In the genomic region with DNA sequence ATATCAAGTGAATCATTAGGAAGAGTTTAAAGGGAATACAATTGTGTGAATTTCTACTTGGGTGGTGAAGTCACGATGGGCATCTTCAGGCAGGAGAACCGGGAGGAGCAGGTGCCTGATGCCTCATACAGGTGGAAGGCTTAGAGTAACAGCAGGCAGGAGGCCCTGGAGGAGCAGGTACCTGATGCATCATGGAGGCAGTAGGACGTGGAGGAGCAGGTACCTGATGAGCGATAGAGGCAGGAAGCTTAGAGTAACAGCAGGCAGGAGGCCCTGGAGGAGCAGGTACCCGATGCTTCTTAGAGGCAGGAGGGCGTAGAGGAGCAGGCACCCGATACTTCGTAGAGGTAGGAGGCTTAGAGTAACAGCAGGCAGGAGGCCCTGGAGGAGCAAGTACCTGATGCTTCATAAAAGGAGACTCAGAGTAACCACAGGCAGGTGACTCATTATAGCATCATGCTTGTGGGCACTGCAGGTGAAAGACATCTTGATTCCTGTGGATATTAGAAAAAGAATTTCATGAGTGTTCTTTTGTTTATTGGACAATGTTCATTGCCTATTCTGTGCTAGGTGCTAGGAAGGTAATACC, we compare ENCODE assay signal across 13 cellular contexts.
DNase-seq lines count a peak whose midpoint lies in the region; ATAC-seq and TF ChIP-seq lines count a peak whose summit lies in the region.
"Had no signal": no experiment of that assay in that cellular context is flagged by ENCODE, and none has a peak within 500 bp of the region (broad histone marks: within the 10 kb centered on the region; RNA-seq: fewer than 3 reads in every experiment).

No MANE protein-coding gene starts in this region.

- H3K4me3 Mint-ChIP-seq in CD8-positive, alpha-beta T cell = no peak overlapping the region
- H3K4me3 Mint-ChIP-seq in activated T-cell treated with anti-CD3 and anti-CD28 coated beads, Interleukin-2, amount 50 U/mL, for 72 hours = no peak overlapping the region

- H3K27ac Mint-ChIP-seq in CD8-positive, alpha-beta T cell = peak overlapping the region; percentile 1
- no peak overlapping the region for H3K27ac Mint-ChIP-seq in activated T-cell treated with anti-CD3 and anti-CD28 coated beads, Interleukin-2, amount 50 U/mL, for 72 hours

- intact Hi-C loops in CD8-positive, alpha-beta T cell (cut with DNase I, micrococcal nuclease) = no loop called here
- intact Hi-C loops in A673 (cut with micrococcal nuclease; ENCODE audit: unreplicated experiment) = no loop called here

- no TSS peak for BruUV-seq in A673 (replicated peaks; lab: Mats Ljungman, UMichigan)

- peak in 2 of 7 experiments; percentile 12 to 20 for DNase-seq in CD8-positive, alpha-beta T cell
- DNase-seq in HT1080 (ENCODE audit: low read depth) (peak; percentile 73), kidney glomerular epithelial cell (lab: John Stamatoyannopoulos, UW) (peak; percentile 75), NCI-H748 (lab: John Stamatoyannopoulos, UW; ENCODE audit: unreplicated experiment) (no peak), A673 (ENCODE audit: low spot score) (no peak), GM19240 (ENCODE audit: insufficient read length, low spot score) (no peak)
- DNase-seq in activated T-cell treated with anti-CD3 and anti-CD28 coated beads, Interleukin-2, amount 50 U/mL, for 72 hours = peak; percentile 45 to 68
- DNase-seq: COR-L47, cortex of kidney, NCI-H1092 treated with DMSO at 0.1 percent for 48 hours, upper lobe of left lung had no signal

- H3K9me3 Mint-ChIP-seq in CD8-positive, alpha-beta T cell = no peaks in the 10 kb centered on the region
- H3K9me3 Mint-ChIP-seq in activated T-cell treated with anti-CD3 and anti-CD28 coated beads, Interleukin-2, amount 50 U/mL, for 72 hours = no peaks in the 10 kb centered on the region

- no peak overlapping the region for H3K27ac ChIP-seq in CD8-positive, alpha-beta T cell (ENCODE audit: low read depth, low read length)
- no peak overlapping the region for H3K27ac ChIP-seq in A673 (ENCODE audit: low read depth, low read length, poor library complexity, severe bottlenecking)
- H3K27ac ChIP-seq: upper lobe of left lung had no signal

- peaks cover 7% of the 10 kb centered on the region for H3K36me3 ChIP-seq in CD8-positive, alpha-beta T cell (ENCODE audit: insufficient read depth, low read length)
- no peaks in the 10 kb centered on the region for H3K36me3 ChIP-seq in A673 (ENCODE audit: insufficient read depth, low read length, poor library complexity, severe bottlenecking)

- CTCF ChIA-PET in CD8-positive, alpha-beta T cell (lab: Charles Lee) = no interaction called here
- CTCF ChIA-PET in A673 (lab: Charles Lee) = no interaction called here

- TF ChIP-seq CTCF in CD8-positive, alpha-beta T cell (IDR thresholded peaks at IDR 0.05) = no peak
- TF ChIP-seq CTCF in A673 (conservative IDR thresholded peaks at IDR 0.05; ENCODE audit: low read depth, low read length) = no peak

- POLR2A ChIA-PET in CD8-positive, alpha-beta T cell (lab: Charles Lee) = no interaction called here
- POLR2A ChIA-PET in A673 (lab: Charles Lee; ENCODE audit: low non-redundant PET) = no interaction called here

- peaks cover 30% of the 10 kb centered on the region for H3K36me3 Mint-ChIP-seq in CD8-positive, alpha-beta T cell
- peaks cover 2 to 3% of the 10 kb centered on the region in 2 donors for H3K36me3 Mint-ChIP-seq in activated T-cell treated with anti-CD3 and anti-CD28 coated beads, Interleukin-2, amount 50 U/mL, for 72 hours (ENCODE audit: insufficient read depth in 2 of 2)

- H3K4me3 ChIP-seq in CD8-positive, alpha-beta T cell (ENCODE audit: low read depth, low read length) = no peak overlapping the region
- no peak overlapping the region for H3K4me3 ChIP-seq in A673 (ENCODE audit: low read depth, low read length, poor library complexity, severe bottlenecking)
- H3K4me3 ChIP-seq: upper lobe of left lung had no signal

- H3K4me1 Mint-ChIP-seq in CD8-positive, alpha-beta T cell (ENCODE audit: low read depth) = peaks cover 21% of the 10 kb centered on the region
- H3K4me1 Mint-ChIP-seq in activated T-cell treated with anti-CD3 and anti-CD28 coated beads, Interleukin-2, amount 50 U/mL, for 72 hours (ENCODE audit: low read depth) = peaks cover 32% of the 10 kb centered on the region

- H3K27me3 ChIP-seq in CD8-positive, alpha-beta T cell (ENCODE audit: insufficient read depth, low read length) = no peaks in the 10 kb centered on the region
- H3K27me3 ChIP-seq in A673 (replicated peaks; ENCODE audit: insufficient read depth, low read depth, low read length, poor library complexity) = no peaks in the 10 kb centered on the region
- H3K27me3 ChIP-seq: upper lobe of left lung had no signal

- H3K9me3 ChIP-seq in CD8-positive, alpha-beta T cell (ENCODE audit: low read length) = no peaks in the 10 kb centered on the region
- H3K9me3 ChIP-seq in A673 (ENCODE audit: low read depth, low read length, poor library complexity, severe bottlenecking) = no peaks in the 10 kb centered on the region
- H3K9me3 ChIP-seq: upper lobe of left lung had no signal

- no peaks in the 10 kb centered on the region for H3K4me1 ChIP-seq in CD8-positive, alpha-beta T cell (ENCODE audit: insufficient read depth, low read length)
- H3K4me1 ChIP-seq in A673 (ENCODE audit: insufficient read depth, low read length, poor library complexity, severe bottlenecking) = no peaks in the 10 kb centered on the region
- H3K4me1 ChIP-seq: upper lobe of left lung had no signal

- ATAC-seq in CD8-positive, alpha-beta T cell = peak; percentile 66
- ATAC-seq in activated T-cell treated with anti-CD3 and anti-CD28 coated beads, Interleukin-2, amount 50 U/mL, for 72 hours (replicated peaks in 1 of 2) = peak; percentile 94 to 95
- no peak for ATAC-seq in GM19452 (IDR thresholded peaks at IDR 0.05; ENCODE audit: unreplicated experiment)
- ATAC-seq: Right ventricle myocardium inferior had no signal

- no peaks in the 10 kb centered on the region for H3K27me3 Mint-ChIP-seq in CD8-positive, alpha-beta T cell (ENCODE audit: low read depth)
- no peaks in the 10 kb centered on the region for H3K27me3 Mint-ChIP-seq in activated T-cell treated with anti-CD3 and anti-CD28 coated beads, Interleukin-2, amount 50 U/mL, for 72 hours (ENCODE audit: low read depth)

Comparison
In these comparisons a context has a peak if more than half of its experiments do, and no peak if none do; other contexts are left out.
1. DNase-seq: peak in HT1080 (single experiment), activated T-cell treated with anti-CD3 and anti-CD28 coated beads, Interleukin-2, amount 50 U/mL, for 72 hours (2 of 2) and kidney glomerular epithelial cell (single experiment); none in NCI-H748 (single experiment), A673 (single experiment) and GM19240 (single experiment).